ENCODE assay signal across 15 cellular contexts in the genomic region with DNA sequence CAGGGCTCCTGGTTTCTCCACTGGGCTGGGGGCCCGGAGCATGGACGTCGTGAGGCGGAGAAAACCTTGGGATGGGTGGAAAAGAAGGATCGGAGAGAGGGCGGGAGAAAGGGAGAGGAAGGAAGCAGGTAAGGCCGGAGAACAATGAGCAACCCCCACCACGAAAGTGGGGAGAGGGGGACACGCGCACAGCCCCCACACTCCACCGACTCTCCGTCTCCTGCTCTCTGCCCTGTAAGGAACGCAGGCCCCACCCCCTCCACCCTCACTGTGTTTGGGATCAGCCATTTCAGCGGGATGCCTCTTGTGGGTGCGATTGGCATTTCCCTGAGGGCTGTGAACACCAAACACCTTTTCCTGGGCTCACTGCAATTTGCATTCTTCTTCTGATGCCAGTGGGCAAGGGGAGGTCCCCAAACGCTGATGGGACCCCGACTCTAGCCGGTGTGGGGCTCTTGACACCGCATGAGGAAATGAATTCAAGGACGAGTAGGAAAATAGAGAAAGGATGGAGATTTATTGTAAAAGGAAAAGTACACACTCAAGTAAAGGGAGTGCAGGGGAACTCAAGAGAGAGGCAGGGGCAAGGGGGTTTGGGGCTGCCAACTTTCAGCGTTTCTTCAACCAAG. TPM values are rescaled to one million over a fixed set of nuclear protein-coding genes. Genes with fewer than 3 reads are reported as not detected.
DNase-seq lines count a peak whose midpoint lies in the region; TF ChIP-seq lines count a peak whose summit lies in the region.
"Had no signal": no experiment of that assay in that cellular context is flagged by ENCODE, and none has a peak within 500 bp of the region (broad histone marks: within the 10 kb centered on the region; RNA-seq: fewer than 3 reads in every experiment).

No MANE protein-coding gene starts in this region.

- TF ChIP-seq CTCF in stomach (IDR thresholded peaks at IDR 0.05) (no peak), RWPE1 (conservative IDR thresholded peaks at IDR 0.05; ENCODE audit: low read depth) (no peak)

- 6 to 11% (median 8%) methylated on average over 20 to 21 of the region's 21 CpGs for WGBS in stomach, 5 donors

- H3K4me3 ChIP-seq in stomach: peak overlapping the region in 3 of 4 donors; percentile 17 to 43 (median 32)

- H3K27ac ChIP-seq in stomach (no peak overlapping the region), RWPE1 (no peak overlapping the region)

- H3K9me3 ChIP-seq in stomach: no peaks in the 10 kb centered on the region

- peak; percentile 30 to 54 for DNase-seq in NCI-H524 (lab: John Stamatoyannopoulos, UW)
- DNase-seq in NCI-H524 treated with DMSO at 0.1 percent for 48 hours (lab: John Stamatoyannopoulos, UW): no peak
- DNase-seq in astrocyte of the hippocampus (ENCODE audit: low read depth, low spot score): peak; percentile 18
- DNase-seq in islet precursor cell: peak; percentile 55
- DNase-seq in stomach: no peak
- no peak for DNase-seq in effector CD4-positive, alpha-beta T cell
- DNase-seq in RWPE1 (ENCODE audit: low spot score): no peak
- DNase-seq in erythroblast (lab: John Stamatoyannopoulos, UW): no peak
- DNase-seq: ACHN; activated CD8-positive, alpha-beta T cell treated with anti-CD3 and anti-CD28 coated beads, Interleukin-2, amount 10 ng/mL, durations not matched to agents 7 days and 5 days; GDM1; NCI-H1105 treated with DMSO at 0.1 percent for 48 hours; stimulated activated CD4-positive, alpha-beta T cell treated with anti-CD3 and anti-CD28 coated beads, Interleukin-2, amount 100 ng/mL, for 48 hours; stimulated activated naive CD8-positive, alpha-beta T cell treated with anti-CD3 and anti-CD28 coated beads, Interleukin-15, Interleukin-2, amounts not matched to agents 100 U/mL and 50 U/mL, for 24 hours had no signal

- no peak for TF ChIP-seq EP300 in stomach (IDR thresholded peaks at IDR 0.05)

- POLR2A ChIA-PET in RWPE1 (lab: Yijun Ruan, JAX; ENCODE audit: low non-redundant PET): no interaction called here

- H3K36me3 ChIP-seq in stomach: no peaks in the 10 kb centered on the region

- H3K4me1 ChIP-seq in stomach: peaks cover 10 to 15% (median 15%) of the 10 kb centered on the region in 4 donors

- H3K27me3 ChIP-seq in stomach: peaks cover 21 to 85% (median 63%) of the 10 kb centered on the region in 3 donors

- CTCF ChIA-PET in RWPE1 (lab: Yijun Ruan, JAX): no interaction called here

- TF ChIP-seq POLR2A in stomach (IDR thresholded peaks at IDR 0.05) (no peak), erythroblast (IDR thresholded peaks at IDR 0.05; ENCODE audit: low read length) (no peak)

- intact Hi-C loops in stomach (cut with DNase I; ENCODE audit: low total_unique reads): loop anchor here (10.0 kb wide), 1 partner anchor 204 kb away; no protein-coding TSS in a partner anchor

RNA-seq across cellular contexts. Expression of a gene that starts 13.0 kb away (rescaled TPM):
- total RNA-seq in stomach: not detected
- polyA plus RNA-seq in stomach: 1 to 10 TPM in 2 of 3 donors, not detected in 1; 1.1 to 5.0 TPM
- total RNA-seq: activated CD8-positive, alpha-beta T cell treated with anti-CD3 and anti-CD28 coated beads, Interleukin-2, amount 10 ng/mL, durations not matched to agents 7 days and 5 days; T-helper 2 cell treated with Interferon-gamma antibody and Interleukin-4, amounts not matched to agents 100 ng/mL and 5 ng/mL, for 36 hours had no signal

RNA-seq across cellular contexts. Expression of a gene that starts 30.6 kb away (rescaled TPM):
- 1 to 10 TPM in 2 of 5 donors, under 1 TPM in 1, not detected in 2; 0.87 to 4.6 (median 2.0) TPM for total RNA-seq in stomach
- polyA plus RNA-seq in stomach: 1 to 10 TPM in 1 of 3 donors, under 1 TPM in 1, not detected in 1; 0.20 to 1.2 TPM

Comparison
In these comparisons a context has a peak if more than half of its experiments do, and no peak if none do; other contexts are left out.
1. DNase-seq: peak in NCI-H524 (2 of 2), astrocyte of the hippocampus (single experiment) and islet precursor cell (single experiment); none in NCI-H524 treated with DMSO at 0.1 percent for 48 hours (single experiment), stomach (single experiment), effector CD4-positive, alpha-beta T cell (single experiment), RWPE1 (single experiment) and erythroblast (0 of 2).